ENCODE assay signal across 18 cellular contexts in genomic region chr7:38296059-38296857, GRCh38.
DNase-seq lines count a peak whose midpoint lies in the region; ATAC-seq and TF ChIP-seq lines count a peak whose summit lies in the region.
"Had no signal": no experiment of that assay in that cellular context is flagged by ENCODE, and none has a peak within 500 bp of the region (broad histone marks: within the 10 kb centered on the region; RNA-seq: fewer than 3 reads in every experiment).

No MANE protein-coding gene starts in this region.

- no peaks in the 10 kb centered on the region for H3K36me3 Mint-ChIP-seq in natural killer cell
- H3K36me3 Mint-ChIP-seq: stimulated activated effector memory CD8-positive, alpha-beta T cell treated with anti-CD3 and anti-CD28 coated beads, Interleukin-12 subunit alpha, Interleukin-12 subunit beta, amount 100 ng/mL, for 72 hours had no signal

- intact Hi-C loops in natural killer cell (cut with micrococcal nuclease) = no loop called here

- peak overlapping the region; percentile 95 to 99 for H3K27ac Mint-ChIP-seq in natural killer cell
- H3K27ac Mint-ChIP-seq: GM23338; stimulated activated effector memory CD8-positive, alpha-beta T cell treated with anti-CD3 and anti-CD28 coated beads, Interleukin-12 subunit alpha, Interleukin-12 subunit beta, amount 100 ng/mL, for 72 hours had no signal

- DNase-seq in natural killer cell = no peak
- no peak for DNase-seq in activated CD8-positive, alpha-beta memory T cell treated with anti-CD3 and anti-CD28 coated beads for 24 hours
- no peak for DNase-seq in NCI-H2081 treated with DMSO at 0.1 percent for 48 hours (lab: John Stamatoyannopoulos, UW)
- no peak for DNase-seq in NCI-H2107 (lab: John Stamatoyannopoulos, UW)
- DNase-seq: activated gamma-delta T cell treated with Interleukin-2 at 50 U/mL for 16 hours; body of pancreas; dorsolateral prefrontal cortex; NCI-H2171 treated with DMSO at 0.1 percent for 48 hours; right cardiac atrium; stimulated activated CD4-positive, alpha-beta T cell treated with anti-CD3 and anti-CD28 coated beads, Interleukin-4, amount 100 ng/mL, for 24 hours had no signal

- peaks cover 80 to 84% of the 10 kb centered on the region in 2 donors for H3K4me1 Mint-ChIP-seq in natural killer cell
- H3K4me1 Mint-ChIP-seq: GM23338; stimulated activated effector memory CD8-positive, alpha-beta T cell treated with anti-CD3 and anti-CD28 coated beads, Interleukin-12 subunit alpha, Interleukin-12 subunit beta, amount 100 ng/mL, for 72 hours had no signal

- no peak for TF ChIP-seq CTCF in natural killer cell (IDR thresholded peaks at IDR 0.05)

- no peaks in the 10 kb centered on the region for H3K27me3 Mint-ChIP-seq in natural killer cell (ENCODE audit: low read depth in 2 of 2)

- peak overlapping the region; percentile 82 for H3K4me3 Mint-ChIP-seq in natural killer cell
- H3K4me3 Mint-ChIP-seq: GM23338; stimulated activated effector memory CD8-positive, alpha-beta T cell treated with anti-CD3 and anti-CD28 coated beads, Interleukin-12 subunit alpha, Interleukin-12 subunit beta, amount 100 ng/mL, for 72 hours had no signal

- H3K9me3 Mint-ChIP-seq in natural killer cell = no peaks in the 10 kb centered on the region
- H3K9me3 Mint-ChIP-seq: GM23338; stimulated activated effector memory CD8-positive, alpha-beta T cell treated with anti-CD3 and anti-CD28 coated beads, Interleukin-12 subunit alpha, Interleukin-12 subunit beta, amount 100 ng/mL, for 72 hours had no signal

- ATAC-seq in GM18870 (IDR thresholded peaks at IDR 0.05; ENCODE audit: unreplicated experiment) = peak; percentile 53
- ATAC-seq in GM21576 (IDR thresholded peaks at IDR 0.05; ENCODE audit: unreplicated experiment) = peak; percentile 81
- ATAC-seq in HG03108 (IDR thresholded peaks at IDR 0.05; ENCODE audit: unreplicated experiment) = peak; percentile 51
- ATAC-seq in natural killer cell = no peak
- ATAC-seq in HG03442 (IDR thresholded peaks at IDR 0.05; ENCODE audit: unreplicated experiment) = no peak
- ATAC-seq: body of pancreas; GM23338; left lobe of liver; right cardiac atrium; SK-N-SH treated with all-trans-retinoic acid at 6 μM for 48 hours; stimulated activated effector memory CD8-positive, alpha-beta T cell treated with anti-CD3 and anti-CD28 coated beads, Interleukin-12 subunit alpha, Interleukin-12 subunit beta, amount 100 ng/mL, for 72 hours had no signal

Comparison
In these comparisons a context has a peak if more than half of its experiments do, and no peak if none do; other contexts are left out.
1. ATAC-seq: peak in GM18870 (single experiment), GM21576 (single experiment) and HG03108 (single experiment); none in natural killer cell (0 of 3) and HG03442 (single experiment).